Comparison of ENCODE assay signal across 9 cellular contexts in genomic region chrX:115330498-115331138, GRCh38. TPM values are rescaled to one million over a fixed set of nuclear protein-coding genes. Genes with fewer than 3 reads are reported as not detected.
DNase-seq lines count a peak whose midpoint lies in the region; ATAC-seq and TF ChIP-seq lines count a peak whose summit lies in the region.
"Had no signal": no experiment of that assay in that cellular context is flagged by ENCODE, and none has a peak within 500 bp of the region (broad histone marks: within the 10 kb centered on the region; RNA-seq: fewer than 3 reads in every experiment).

No MANE protein-coding gene starts in this region.

- H3K36me3 Mint-ChIP-seq in activated T-helper 2 cell treated with anti-CD3 and anti-CD28 coated beads, Interferon-gamma antibody, Interleukin-2, Interleukin-4, amounts not matched to agents 10 μg/mL and 5 μg/mL and 100 μg/mL, durations not matched to agents 14 hours and 24 hours and 36 hours (ENCODE audit: low read depth): no peaks in the 10 kb centered on the region
- H3K36me3 Mint-ChIP-seq in T-helper 17 cell (ENCODE audit: low read depth): no peaks in the 10 kb centered on the region

- no peaks in the 10 kb centered on the region for H3K27me3 ChIP-seq in BE2C

- no peaks in the 10 kb centered on the region for H3K9me3 Mint-ChIP-seq in activated T-helper 2 cell treated with anti-CD3 and anti-CD28 coated beads, Interferon-gamma antibody, Interleukin-2, Interleukin-4, amounts not matched to agents 10 μg/mL and 5 μg/mL and 100 μg/mL, durations not matched to agents 14 hours and 24 hours and 36 hours

- H3K4me3 Mint-ChIP-seq in activated T-helper 2 cell treated with anti-CD3 and anti-CD28 coated beads, Interferon-gamma antibody, Interleukin-2, Interleukin-4, amounts not matched to agents 10 μg/mL and 5 μg/mL and 100 μg/mL, durations not matched to agents 14 hours and 24 hours and 36 hours (ENCODE audit: low read depth): no peak overlapping the region
- no peak overlapping the region for H3K4me3 Mint-ChIP-seq in T-helper 17 cell

- no peaks in the 10 kb centered on the region for H3K4me1 Mint-ChIP-seq in activated T-helper 2 cell treated with anti-CD3 and anti-CD28 coated beads, Interferon-gamma antibody, Interleukin-2, Interleukin-4, amounts not matched to agents 10 μg/mL and 5 μg/mL and 100 μg/mL, durations not matched to agents 14 hours and 24 hours and 36 hours (ENCODE audit: low read depth)
- no peaks in the 10 kb centered on the region for H3K4me1 Mint-ChIP-seq in T-helper 17 cell

- CTCF ChIA-PET in GM10248 (lab: Yijun Ruan, JAX): interaction anchor here (0.7 to 5.4 kb wide), 8 partner anchors 10 to 360 kb away, joined by 3 to 53 read pairs (median 5); no protein-coding TSS in a partner anchor

- H3K4me3 ChIP-seq in BE2C (ENCODE audit: low read depth, low read length): peak overlapping the region; percentile 36
- peak overlapping the region; percentile 48 for H3K4me3 ChIP-seq in fibroblast of the aortic adventitia (ENCODE audit: low read depth, low read length)

- no peaks in the 10 kb centered on the region for H3K36me3 ChIP-seq in BE2C

- POLR2A ChIA-PET in GM10248 (lab: Yijun Ruan, JAX): no interaction called here

- H3K27ac Mint-ChIP-seq in activated T-helper 2 cell treated with anti-CD3 and anti-CD28 coated beads, Interferon-gamma antibody, Interleukin-2, Interleukin-4, amounts not matched to agents 10 μg/mL and 5 μg/mL and 100 μg/mL, durations not matched to agents 14 hours and 24 hours and 36 hours: no peak overlapping the region
- H3K27ac Mint-ChIP-seq in T-helper 17 cell: no peak overlapping the region

- ATAC-seq in SK-N-SH treated with all-trans-retinoic acid at 6 μM for 48 hours (peak; percentile 87), T-helper 17 cell (no peak)

- H3K9me3 ChIP-seq in BE2C: no peaks in the 10 kb centered on the region
- no peaks in the 10 kb centered on the region for H3K9me3 ChIP-seq in T-helper 17 cell (ENCODE audit: control insufficient read depth, low read length, poor library complexity, severe bottlenecking)

- TF ChIP-seq CTCF in BE2C (IDR thresholded peaks at IDR 0.05; ENCODE audit: low read depth, low read length) (peak; percentile 75), GM10248 (IDR thresholded peaks at IDR 0.05; ENCODE audit: control extremely low read depth, extremely low read depth, low read depth, missing control alignments) (peak; percentile 42), fibroblast of the aortic adventitia (IDR thresholded peaks at IDR 0.05; ENCODE audit: insufficient read depth, low read length) (peak; percentile 91)

- H3K27me3 Mint-ChIP-seq in activated T-helper 2 cell treated with anti-CD3 and anti-CD28 coated beads, Interferon-gamma antibody, Interleukin-2, Interleukin-4, amounts not matched to agents 10 μg/mL and 5 μg/mL and 100 μg/mL, durations not matched to agents 14 hours and 24 hours and 36 hours (ENCODE audit: low read depth): no peaks in the 10 kb centered on the region
- H3K27me3 Mint-ChIP-seq in T-helper 17 cell: no peaks in the 10 kb centered on the region

- DNase-seq in BE2C (peak; percentile 24), GM10248 (ENCODE audit: extremely low spot score) (peak; percentile 55), LoVo (ENCODE audit: low spot score) (peak; percentile 44), fibroblast of the aortic adventitia (ENCODE audit: low read depth) (peak; percentile 87), nucleus accumbens (lab: John Stamatoyannopoulos, UW) (peak in 39 of 56 donors; percentile 0 to 36 (median 6)), T-helper 17 cell (no peak)
- DNase-seq in activated T-helper 2 cell treated with anti-CD3 and anti-CD28 coated beads, Interferon-gamma antibody, Interleukin-2, Interleukin-4, amounts not matched to agents 10 μg/mL and 5 μg/mL and 100 μg/mL, durations not matched to agents 14 hours and 24 hours and 36 hours (ENCODE audit: low spot score): no peak

- intact Hi-C loops in activated T-helper 2 cell treated with anti-CD3 and anti-CD28 coated beads, Interferon-gamma antibody, Interleukin-2, Interleukin-4, amounts not matched to agents 10 μg/mL and 5 μg/mL and 100 μg/mL, durations not matched to agents 14 hours and 24 hours and 36 hours (cut with micrococcal nuclease): loop anchor here (1.0 kb wide), 1 partner anchor 313 kb away; no protein-coding TSS in a partner anchor

- no peaks in the 10 kb centered on the region for H3K4me1 ChIP-seq in BE2C

TF ChIP-seq in SK-N-SH treated with all-trans-retinoic acid at 6 μM for 48 hours, 23 proteins besides CTCF, POLR2A, EP300 and RAD21:
- no peak for TF ChIP-seq ARNTL (CRISPR knock-in tag; IDR thresholded peaks at IDR 0.05; ENCODE audit: borderline replicate concordance, low read depth)
TF ChIP-seq in SK-N-SH treated with all-trans-retinoic acid at 6 μM for 48 hours: peak in this region for 0.

RNA-seq across cellular contexts. Expression of gene LUZP4, which starts 41.1 kb away (rescaled TPM):
- polyA plus RNA-seq in BE2C (2012; ENCODE audit: insufficient read depth, insufficient read length, low read depth): not detected
- total RNA-seq in fibroblast of the aortic adventitia (ENCODE audit: low replicate concordance): not detected in 2 replicates
- not detected in 2 replicates for total RNA-seq in activated T-helper 2 cell treated with anti-CD3 and anti-CD28 coated beads, Interferon-gamma antibody, Interleukin-2, Interleukin-4, amounts not matched to agents 10 μg/mL and 5 μg/mL and 100 μg/mL, durations not matched to agents 14 hours and 24 hours and 36 hours
- not detected for total RNA-seq in T-helper 17 cell
- total RNA-seq: skeletal muscle tissue had no signal

Comparison
In these comparisons a context has a peak if more than half of its experiments do, and no peak if none do; other contexts are left out.
1. DNase-seq: peak in BE2C (single experiment), GM10248 (single experiment), LoVo (single experiment), fibroblast of the aortic adventitia (single experiment) and nucleus accumbens (39 of 56); none in activated T-helper 2 cell treated with anti-CD3 and anti-CD28 coated beads, Interferon-gamma antibody, Interleukin-2, Interleukin-4, amounts not matched to agents 10 μg/mL and 5 μg/mL and 100 μg/mL, durations not matched to agents 14 hours and 24 hours and 36 hours (single experiment) and T-helper 17 cell (0 of 3).
2. Peak in every context shown above with its lines, with median percentiles within 50 percentile points of each other: CTCF ChIP-seq.